ENCODE assay signal across 1 cellular context in the genomic region with DNA sequence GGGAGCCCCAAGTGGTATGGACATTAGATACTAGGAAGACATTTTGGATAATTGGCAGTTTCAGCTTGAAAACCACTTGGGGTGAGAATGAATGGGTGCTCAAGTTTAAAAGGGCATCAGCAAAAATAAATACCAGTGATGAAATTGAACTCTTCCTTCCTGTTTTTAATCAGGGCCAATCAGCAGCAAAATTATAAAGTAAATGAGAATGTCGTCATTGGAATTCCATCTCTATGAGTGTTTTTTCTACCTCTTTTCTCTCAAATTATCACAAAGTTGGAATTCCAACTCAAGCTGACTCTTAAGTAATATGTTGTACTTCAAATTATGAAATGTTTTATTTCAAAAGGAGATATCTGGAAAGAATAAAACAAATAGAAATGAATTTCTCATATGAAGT.
TF ChIP-seq lines count a peak whose summit lies in the region.

No MANE protein-coding gene starts in this region.

TF ChIP-seq in endothelial cell of umbilical vein, 7 proteins besides CTCF, POLR2A, EP300 and RAD21 (continued from another document):
- TF ChIP-seq, protein P1, sequence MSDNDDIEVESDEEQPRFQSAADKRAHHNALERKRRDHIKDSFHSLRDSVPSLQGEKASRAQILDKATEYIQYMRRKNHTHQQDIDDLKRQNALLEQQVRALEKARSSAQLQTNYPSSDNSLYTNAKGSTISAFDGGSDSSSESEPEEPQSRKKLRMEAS (IDR thresholded peaks at IDR 0.05; ENCODE audit: insufficient read depth, insufficient read length) = no peak
